18 cellular contexts compared by ENCODE assay signal in genomic region chr9:79559501-79560181, GRCh38. TPM values are rescaled to one million over a fixed set of nuclear protein-coding genes. Genes with fewer than 3 reads are reported as not detected.
A peak's percentile ranks its signal among the peaks of the same experiment; 100 is the strongest.
DNase-seq lines count a peak whose midpoint lies in the region; ATAC-seq and TF ChIP-seq lines count a peak whose summit lies in the region.
"Had no signal": no experiment of that assay in that cellular context is flagged by ENCODE, and none has a peak within 500 bp of the region (broad histone marks: within the 10 kb centered on the region; RNA-seq: fewer than 3 reads in every experiment).

No MANE protein-coding gene starts in this region.

- no peak for TF ChIP-seq CTCF in MM.1S (IDR thresholded peaks at IDR 0.05; ENCODE audit: low read length)

- H2AFZ ChIP-seq in MM.1S (ENCODE audit: low read length) = no peak overlapping the region

- H3K27ac Mint-ChIP-seq in effector memory CD8-positive, alpha-beta T cell = no peak overlapping the region
- H3K27ac Mint-ChIP-seq: activated naive CD4-positive, alpha-beta T cell treated with anti-CD3 and anti-CD28 coated beads for 36 hours had no signal

- H3K9ac ChIP-seq in MM.1S (ENCODE audit: low read length) = no peak overlapping the region

- H3K9me3 Mint-ChIP-seq in effector memory CD8-positive, alpha-beta T cell = no peaks in the 10 kb centered on the region
- H3K9me3 Mint-ChIP-seq: activated naive CD4-positive, alpha-beta T cell treated with anti-CD3 and anti-CD28 coated beads for 36 hours had no signal

- ATAC-seq in effector memory CD8-positive, alpha-beta T cell (replicated peaks) = no peak
- ATAC-seq in left cardiac atrium = no peak
- ATAC-seq: A549 had no signal

- no peaks in the 10 kb centered on the region for H3K9me2 ChIP-seq in MM.1S (replicated peaks; ENCODE audit: insufficient read depth, low read length)

- H3K36me3 Mint-ChIP-seq in effector memory CD8-positive, alpha-beta T cell (ENCODE audit: insufficient read depth) = no peaks in the 10 kb centered on the region

- H3K4me1 ChIP-seq in MM.1S (ENCODE audit: low read length) = no peaks in the 10 kb centered on the region

- H3F3A ChIP-seq in MM.1S (ENCODE audit: insufficient read depth, low read length) = no peaks in the 10 kb centered on the region

- H3K27me3 ChIP-seq in MM.1S (replicated peaks; ENCODE audit: insufficient read depth, low read length) = no peaks in the 10 kb centered on the region
- H3K27me3 ChIP-seq: cardiac muscle cell, ovary, tibial nerve had no signal

- no peaks in the 10 kb centered on the region for H3K79me2 ChIP-seq in MM.1S (ENCODE audit: low read length)

- DNase-seq in NCI-H82 (lab: John Stamatoyannopoulos, UW) (peak; percentile 3), NCI-H82 treated with DMSO at 0.1 percent for 48 hours (lab: John Stamatoyannopoulos, UW; ENCODE audit: unreplicated experiment) (no peak), NCI-H748 treated with DMSO at 0.1 percent for 48 hours (lab: John Stamatoyannopoulos, UW) (peak; percentile 96), left kidney (ENCODE audit: low read depth, low spot score) (peak; percentile 82), MM.1S (no peak), HT-29 (ENCODE audit: low spot score) (no peak), left cardiac atrium (no peak)
- no peak for DNase-seq in effector memory CD8-positive, alpha-beta T cell
- DNase-seq: activated naive CD4-positive, alpha-beta T cell treated with anti-CD3 and anti-CD28 coated beads for 36 hours; Karpas-422; mammary epithelial cell; NK-92 treated with Interleukin-12 subunit alpha and Interleukin-12 subunit beta, amount 100 ng/mL, for 24 hours; ovary; SHP77 treated with DMSO at 0.1 percent for 48 hours; stimulated activated CD4-positive, alpha-beta T cell treated with anti-CD3 and anti-CD28 coated beads, Interleukin-12 subunit alpha, Interleukin-12 subunit beta, amount 100 ng/mL, for 4 hours had no signal

- no peak overlapping the region for H3K4me3 Mint-ChIP-seq in effector memory CD8-positive, alpha-beta T cell
- H3K4me3 Mint-ChIP-seq: activated naive CD4-positive, alpha-beta T cell treated with anti-CD3 and anti-CD28 coated beads for 36 hours had no signal

- H3K4me3 ChIP-seq in MM.1S (ENCODE audit: low read length) = no peak overlapping the region
- H3K4me3 ChIP-seq: A549, cardiac muscle cell, ovary, tibial nerve had no signal

- intact Hi-C loops in left cardiac atrium (cut with DNase I) = loop anchor here in 1 of 2 donors (10.0 kb wide), 1 partner anchor 615 kb away; no protein-coding TSS in a partner anchor

- H3K27ac ChIP-seq in MM.1S (ENCODE audit: low read length) = no peak overlapping the region
- H3K27ac ChIP-seq: A549, cardiac muscle cell, ovary had no signal

- H4K20me1 ChIP-seq in MM.1S (ENCODE audit: insufficient read depth, low read length) = no peaks in the 10 kb centered on the region

- H3K36me3 ChIP-seq in MM.1S (replicated peaks; ENCODE audit: insufficient read depth, low read length) = no peaks in the 10 kb centered on the region
- H3K36me3 ChIP-seq: cardiac muscle cell, ovary, tibial nerve had no signal

- peaks cover 0 to 13% of the 10 kb centered on the region in 2 donors for H3K27me3 Mint-ChIP-seq in effector memory CD8-positive, alpha-beta T cell

- H3K9me3 ChIP-seq in MM.1S (replicated peaks; ENCODE audit: insufficient read depth, low read length) = no peaks in the 10 kb centered on the region
- H3K9me3 ChIP-seq: ovary, tibial nerve had no signal

- no peaks in the 10 kb centered on the region for H3K4me1 Mint-ChIP-seq in effector memory CD8-positive, alpha-beta T cell (ENCODE audit: low read depth in 2 of 2)

- H3K4me2 ChIP-seq in MM.1S (ENCODE audit: low read depth, low read length) = no peak overlapping the region
- H3K4me2 ChIP-seq: A549 had no signal

RNA-seq across cellular contexts. Expression of gene TLE4, which starts 12.1 kb away (rescaled TPM):
- total RNA-seq in HT-29 (2014; rRNA removed; shearing (Covaris generic)) = 16.1 and 18.3 TPM in 2 replicates
- 10 to 100 TPM; 16.2 to 16.3 TPM for total RNA-seq in left cardiac atrium

Comparison
In these comparisons a context has a peak if more than half of its experiments do, and no peak if none do; other contexts are left out.
1. DNase-seq: peak in NCI-H82 (single experiment), NCI-H748 treated with DMSO at 0.1 percent for 48 hours (single experiment) and left kidney (single experiment); none in NCI-H82 treated with DMSO at 0.1 percent for 48 hours (single experiment), MM.1S (single experiment), HT-29 (single experiment), effector memory CD8-positive, alpha-beta T cell (0 of 3) and left cardiac atrium (single experiment).